13 cellular contexts compared by ENCODE assay signal in the genomic region with DNA sequence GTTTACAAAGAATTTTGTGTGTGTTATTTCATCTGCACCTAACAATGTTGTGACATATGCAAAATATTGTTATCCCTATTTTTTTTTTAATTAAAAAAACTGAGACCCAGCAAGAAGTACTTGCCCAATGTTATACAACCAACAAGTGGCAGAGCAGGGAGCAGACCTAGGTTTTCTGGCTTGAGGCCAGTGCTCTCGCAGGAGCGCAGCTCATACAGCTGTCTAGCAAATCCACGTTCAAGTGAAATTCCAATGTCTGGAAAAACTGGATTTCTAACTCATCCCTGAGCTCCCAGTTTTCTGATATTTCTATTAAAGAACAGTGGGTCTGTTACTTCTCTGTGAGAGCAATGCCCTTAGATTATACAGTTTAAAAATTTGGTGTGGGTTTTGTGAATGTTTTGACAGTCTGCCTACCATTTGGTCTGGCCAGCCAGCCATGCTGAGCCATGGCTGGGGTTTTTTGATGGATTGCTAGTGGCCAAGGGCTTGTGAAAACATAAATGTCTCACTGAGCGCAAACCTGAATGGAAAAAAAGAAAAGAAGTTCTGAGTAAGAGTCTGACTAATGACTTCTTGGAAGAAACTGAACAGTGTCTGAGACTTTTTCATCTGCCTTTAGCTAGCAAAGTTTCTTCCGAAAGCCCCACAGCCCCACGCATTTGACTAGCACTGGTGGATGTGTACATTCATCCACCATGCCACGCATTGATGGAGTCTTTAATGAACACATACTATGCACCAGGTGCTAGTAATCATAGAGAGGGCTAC. TPM values are rescaled to one million over a fixed set of nuclear protein-coding genes. Genes with fewer than 3 reads are reported as not detected.
A peak's percentile ranks its signal among the peaks of the same experiment; 100 is the strongest.
DNase-seq lines count a peak whose midpoint lies in the region; ATAC-seq lines count a peak whose summit lies in the region.
"Had no signal": no experiment of that assay in that cellular context is flagged by ENCODE, and none has a peak within 500 bp of the region (broad histone marks: within the 10 kb centered on the region; RNA-seq: fewer than 3 reads in every experiment).

No MANE protein-coding gene starts in this region.

- H3K4me1 Mint-ChIP-seq in activated T-helper 1 cell treated with anti-CD3 and anti-CD28 coated beads, Interleukin-12 subunit alpha, Interleukin-12 subunit beta, Interleukin-2, Interleukin-4 antibody, amounts not matched to agents 30 ng/mL and 10 ng/mL and 1 ng/mL, durations not matched to agents 14 hours and 24 hours and 36 hours (ENCODE audit: low read depth) = peaks cover 52% of the 10 kb centered on the region
- peaks cover 9% of the 10 kb centered on the region for H3K4me1 Mint-ChIP-seq in T-helper 17 cell

- DNase-seq in NCI-H1105 treated with DMSO at 0.1 percent for 48 hours (lab: John Stamatoyannopoulos, UW) (peak; percentile 21), NCI-H1105 (lab: John Stamatoyannopoulos, UW) (no peak), AG20443 (ENCODE audit: low spot score) (peak; percentile 57), glomerular visceral epithelial cell (ENCODE audit: extremely low spot score) (peak; percentile 31), T-helper 17 cell (no peak), CD1c-positive myeloid dendritic cell (ENCODE audit: extremely low spot score) (no peak)
- no peak for DNase-seq in activated T-helper 1 cell treated with anti-CD3 and anti-CD28 coated beads, Interleukin-12 subunit alpha, Interleukin-12 subunit beta, Interleukin-2, Interleukin-4 antibody, amounts not matched to agents 30 ng/mL and 10 ng/mL and 1 ng/mL, durations not matched to agents 14 hours and 24 hours and 36 hours (ENCODE audit: low spot score)
- DNase-seq: cerebellar nuclear complex had no signal

- no peaks in the 10 kb centered on the region for H3K9me3 ChIP-seq in T-helper 17 cell (ENCODE audit: control insufficient read depth, low read length, poor library complexity, severe bottlenecking)

- ATAC-seq in T-helper 17 cell (no peak), GM18870 (IDR thresholded peaks at IDR 0.05; ENCODE audit: unreplicated experiment) (no peak)
- ATAC-seq: A549 had no signal

- H3K27ac Mint-ChIP-seq in activated T-helper 1 cell treated with anti-CD3 and anti-CD28 coated beads, Interleukin-12 subunit alpha, Interleukin-12 subunit beta, Interleukin-2, Interleukin-4 antibody, amounts not matched to agents 30 ng/mL and 10 ng/mL and 1 ng/mL, durations not matched to agents 14 hours and 24 hours and 36 hours = peak overlapping the region; percentile 88
- no peak overlapping the region for H3K27ac Mint-ChIP-seq in T-helper 17 cell
- H3K27ac Mint-ChIP-seq: progenitor cell of endocrine pancreas had no signal

- intact Hi-C loops in activated T-helper 1 cell treated with anti-CD3 and anti-CD28 coated beads, Interleukin-12 subunit alpha, Interleukin-12 subunit beta, Interleukin-2, Interleukin-4 antibody, amounts not matched to agents 30 ng/mL and 10 ng/mL and 1 ng/mL, durations not matched to agents 14 hours and 24 hours and 36 hours (cut with micrococcal nuclease) = loop anchor here (1.0 to 5.0 kb wide), 9 partner anchors 16 to 262 kb away; a partner anchor contains a TSS

- peak overlapping the region; percentile 17 for H3K4me3 Mint-ChIP-seq in activated T-helper 1 cell treated with anti-CD3 and anti-CD28 coated beads, Interleukin-12 subunit alpha, Interleukin-12 subunit beta, Interleukin-2, Interleukin-4 antibody, amounts not matched to agents 30 ng/mL and 10 ng/mL and 1 ng/mL, durations not matched to agents 14 hours and 24 hours and 36 hours
- no peak overlapping the region for H3K4me3 Mint-ChIP-seq in T-helper 17 cell

- peaks cover 4% of the 10 kb centered on the region for H3K27me3 Mint-ChIP-seq in activated T-helper 1 cell treated with anti-CD3 and anti-CD28 coated beads, Interleukin-12 subunit alpha, Interleukin-12 subunit beta, Interleukin-2, Interleukin-4 antibody, amounts not matched to agents 30 ng/mL and 10 ng/mL and 1 ng/mL, durations not matched to agents 14 hours and 24 hours and 36 hours (ENCODE audit: insufficient read depth)
- peaks cover 33% of the 10 kb centered on the region for H3K27me3 Mint-ChIP-seq in T-helper 17 cell
- H3K27me3 Mint-ChIP-seq: progenitor cell of endocrine pancreas had no signal

- H3K36me3 Mint-ChIP-seq in activated T-helper 1 cell treated with anti-CD3 and anti-CD28 coated beads, Interleukin-12 subunit alpha, Interleukin-12 subunit beta, Interleukin-2, Interleukin-4 antibody, amounts not matched to agents 30 ng/mL and 10 ng/mL and 1 ng/mL, durations not matched to agents 14 hours and 24 hours and 36 hours (ENCODE audit: low read depth) = peaks cover 8% of the 10 kb centered on the region
- H3K36me3 Mint-ChIP-seq in T-helper 17 cell (ENCODE audit: low read depth) = no peaks in the 10 kb centered on the region

- peaks cover 25% of the 10 kb centered on the region for H3K9me3 Mint-ChIP-seq in activated T-helper 1 cell treated with anti-CD3 and anti-CD28 coated beads, Interleukin-12 subunit alpha, Interleukin-12 subunit beta, Interleukin-2, Interleukin-4 antibody, amounts not matched to agents 30 ng/mL and 10 ng/mL and 1 ng/mL, durations not matched to agents 14 hours and 24 hours and 36 hours

RNA-seq across cellular contexts. Expression of a gene that starts 15.4 kb away (rescaled TPM):
- total RNA-seq in activated T-helper 1 cell treated with anti-CD3 and anti-CD28 coated beads, Interleukin-12 subunit alpha, Interleukin-12 subunit beta, Interleukin-2, Interleukin-4 antibody, amounts not matched to agents 30 ng/mL and 10 ng/mL and 1 ng/mL, durations not matched to agents 14 hours and 24 hours and 36 hours = 100 and 103 TPM in 2 replicates
- total RNA-seq in T-helper 17 cell = 10 to 100 TPM; 16.5 to 18.0 TPM
- total RNA-seq: glomerular endothelial cell, progenitor cell of endocrine pancreas, SJSA1 had no signal

RNA-seq across cellular contexts. Expression of a gene that starts 54.3 kb away (rescaled TPM):
- 0.21 and 0.37 TPM in 2 replicates for total RNA-seq in activated T-helper 1 cell treated with anti-CD3 and anti-CD28 coated beads, Interleukin-12 subunit alpha, Interleukin-12 subunit beta, Interleukin-2, Interleukin-4 antibody, amounts not matched to agents 30 ng/mL and 10 ng/mL and 1 ng/mL, durations not matched to agents 14 hours and 24 hours and 36 hours
- not detected for total RNA-seq in T-helper 17 cell

Comparison
In these comparisons a context has a peak if more than half of its experiments do, and no peak if none do; other contexts are left out.
1. DNase-seq: peak in NCI-H1105 treated with DMSO at 0.1 percent for 48 hours (single experiment), AG20443 (single experiment) and glomerular visceral epithelial cell (single experiment); none in NCI-H1105 (single experiment), activated T-helper 1 cell treated with anti-CD3 and anti-CD28 coated beads, Interleukin-12 subunit alpha, Interleukin-12 subunit beta, Interleukin-2, Interleukin-4 antibody, amounts not matched to agents 30 ng/mL and 10 ng/mL and 1 ng/mL, durations not matched to agents 14 hours and 24 hours and 36 hours (single experiment), T-helper 17 cell (0 of 3) and CD1c-positive myeloid dendritic cell (single experiment).